Comparison of ENCODE assay signal across 9 cellular contexts in genomic region chr2:169887120-169887519, GRCh38.
"Had no signal": no experiment of that assay in that cellular context is flagged by ENCODE, and none has a peak within 500 bp of the region (broad histone marks: within the 10 kb centered on the region; RNA-seq: fewer than 3 reads in every experiment).

No MANE protein-coding gene starts in this region.

- H3K4me1 ChIP-seq: HAP-1 had no signal

- H2AFZ ChIP-seq: GM23248 had no signal

- H3K27me3 Mint-ChIP-seq: IgD-negative memory B cell had no signal

- H3K4me3 Mint-ChIP-seq: IgD-negative memory B cell had no signal

- H3K4me3 ChIP-seq: GM23248, HAP-1 had no signal

- H3K36me3 ChIP-seq: HAP-1 had no signal

- ATAC-seq: HCT116, HepG2 had no signal

- DNase-seq: GM23248, H7, KG1 had no signal

- FAIRE-seq: H1, HepG2 had no signal

- H3K9me3 ChIP-seq: HAP-1 had no signal

- H3K27ac Mint-ChIP-seq: IgD-negative memory B cell had no signal

- H3K9me3 Mint-ChIP-seq: IgD-negative memory B cell had no signal

- H3K27ac ChIP-seq: GM23248, HL-60 had no signal

- H3K4me1 Mint-ChIP-seq: IgD-negative memory B cell had no signal
